Comparison of ENCODE assay signal across 10 cellular contexts in the genomic region with DNA sequence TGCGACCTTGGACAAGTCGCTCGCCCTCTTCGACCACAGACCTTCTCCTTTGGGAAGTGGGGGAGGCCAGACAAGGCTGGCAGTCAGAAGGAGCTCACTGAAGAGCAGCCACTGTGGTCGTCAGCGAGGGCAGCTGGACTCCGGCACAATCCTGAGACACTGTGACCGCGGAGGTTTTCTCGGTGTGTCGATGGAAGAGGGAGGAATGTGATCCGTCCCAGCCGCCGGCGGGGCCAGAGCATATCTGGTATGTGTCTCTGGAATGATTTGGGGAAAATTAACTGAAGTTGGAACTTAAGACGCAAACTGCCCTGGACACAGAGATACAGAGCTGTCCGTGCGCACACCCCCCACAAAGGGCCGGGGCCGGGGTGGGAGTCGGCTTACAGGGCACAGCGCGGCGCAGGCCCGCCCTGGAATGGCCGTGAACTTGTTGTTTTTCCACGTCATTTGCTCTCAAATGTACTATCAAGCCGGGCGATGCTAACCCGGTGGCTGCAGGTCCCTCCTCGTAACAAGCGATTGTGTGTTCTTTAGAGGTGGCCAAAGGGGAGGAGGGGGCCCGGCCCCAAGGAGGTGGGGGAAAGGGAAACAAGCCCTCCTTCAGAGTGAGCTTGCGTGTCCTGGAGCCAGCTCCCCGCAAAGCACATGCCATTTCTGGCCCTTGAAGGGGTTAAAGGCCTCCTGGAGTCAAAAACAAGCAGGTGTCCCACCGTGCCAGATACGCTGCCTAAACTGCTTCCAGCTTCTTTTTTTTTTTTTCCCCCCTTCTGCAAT. TPM values are rescaled to one million over a fixed set of nuclear protein-coding genes. Genes with fewer than 3 reads are reported as not detected.
DNase-seq lines count a peak whose midpoint lies in the region; ATAC-seq and TF ChIP-seq lines count a peak whose summit lies in the region.
"Had no signal": no experiment of that assay in that cellular context is flagged by ENCODE, and none has a peak within 500 bp of the region (broad histone marks: within the 10 kb centered on the region; RNA-seq: fewer than 3 reads in every experiment).

No MANE protein-coding gene starts in this region.

- H3K9me3 Mint-ChIP-seq in CD4-positive, alpha-beta T cell, result no peaks in the 10 kb centered on the region
- H3K9me3 Mint-ChIP-seq: activated naive CD8-positive, alpha-beta T cell treated with anti-CD3 and anti-CD28 coated beads for 36 hours had no signal

- H3K4me1 ChIP-seq in IMR-90 (ENCODE audit: control insufficient read depth, insufficient read depth, low read length) (peaks cover 4% of the 10 kb centered on the region; the same call in 1 of the 2 replicates), skeletal muscle tissue (ENCODE audit: control insufficient read depth in 3 of 3, insufficient read depth in 3 of 3, low read length in 3 of 3) (peaks cover 9 to 12% (median 10%) of the 10 kb centered on the region in 3 donors)
- H3K4me1 ChIP-seq: HAP-1 had no signal

- H3K4me3 Mint-ChIP-seq in CD4-positive, alpha-beta T cell, result no peak overlapping the region
- H3K4me3 Mint-ChIP-seq: activated naive CD8-positive, alpha-beta T cell treated with anti-CD3 and anti-CD28 coated beads for 36 hours had no signal

- H3K36me3 ChIP-seq in IMR-90 (ENCODE audit: control insufficient read depth, insufficient read depth, low read length), result no peaks in the 10 kb centered on the region
- no peaks in the 10 kb centered on the region for H3K36me3 ChIP-seq in kidney epithelial cell (ENCODE audit: control insufficient read depth, insufficient read depth, low read length)
- H3K36me3 ChIP-seq in skeletal muscle tissue (ENCODE audit: control insufficient read depth in 3 of 3, insufficient read depth in 3 of 3, low read length in 3 of 3), result no peaks in the 10 kb centered on the region
- H3K36me3 ChIP-seq: HAP-1 had no signal

- peak overlapping the region; percentile 66 for H2AK9ac ChIP-seq in IMR-90 (replicated peaks; ENCODE audit: low read depth, low read length, poor library complexity)

- TF ChIP-seq CTCF in IMR-90 (conservative IDR thresholded peaks at IDR 0.05; ENCODE audit: low read depth, low read length), result no peak
- no peak for TF ChIP-seq CTCF in cardiac fibroblast (IDR thresholded peaks at IDR 0.05; ENCODE audit: low read depth, low read length)
- TF ChIP-seq CTCF in kidney epithelial cell (IDR thresholded peaks at IDR 0.05; ENCODE audit: insufficient read depth, low read length, poor library complexity, severe bottlenecking), result no peak
- no peak for TF ChIP-seq CTCF in CD4-positive, alpha-beta T cell (IDR thresholded peaks at IDR 0.05)

- DNase-seq in IMR-90, result peak; percentile 39
- peak; percentile 37 to 51 for DNase-seq in cardiac fibroblast (ENCODE audit: low read depth in 2 of 2)
- DNase-seq in kidney epithelial cell (ENCODE audit: low read depth), result no peak
- DNase-seq in NCI-H345 treated with DMSO at 0.1 percent for 48 hours (lab: John Stamatoyannopoulos, UW; ENCODE audit: unreplicated experiment), result no peak
- DNase-seq in C1 segment of cervical spinal cord (lab: John Stamatoyannopoulos, UW), result no peak
- no peak for DNase-seq in activated gamma-delta T cell (lab: John Stamatoyannopoulos, UW)
- DNase-seq in CD4-positive, alpha-beta T cell, result no peak
- DNase-seq: activated naive CD8-positive, alpha-beta T cell treated with anti-CD3 and anti-CD28 coated beads for 36 hours had no signal

- no peak overlapping the region for H2AK5ac ChIP-seq in IMR-90 (ENCODE audit: low read depth, low read length)

- peak; percentile 78 for ATAC-seq in IMR-90 (ENCODE audit: low read depth)
- no peak for ATAC-seq in CD4-positive, alpha-beta T cell (ENCODE audit: poor library complexity)

- no peak overlapping the region for H2BK20ac ChIP-seq in IMR-90 (ENCODE audit: low read depth, low read length)

- H3K56ac ChIP-seq in IMR-90 (ENCODE audit: extremely low read depth, insufficient read depth, low read length), result no peak overlapping the region

- peaks cover 8% of the 10 kb centered on the region for H3K27me3 Mint-ChIP-seq in CD4-positive, alpha-beta T cell

- in situ Hi-C loops in IMR-90 (cut with MboI; ENCODE audit: low sequenced_read_pairs), result no loop called here

- no peak overlapping the region for H2BK15ac ChIP-seq in IMR-90 (ENCODE audit: low read depth, low read length)

- no peak overlapping the region for H4K5ac ChIP-seq in IMR-90 (ENCODE audit: low read depth, low read length)

- peak overlapping the region; percentile 30 for H3K4ac ChIP-seq in IMR-90 (ENCODE audit: low read depth, low read length)

- H2AFZ ChIP-seq in IMR-90 (replicated peaks; ENCODE audit: low read length, poor library complexity), result peak overlapping the region; percentile 88

- 47% methylated on average over 3 of the region's 37 CpGs; no CpG with 5 or more reads in 1 of the 2 experiments for WGBS in IMR-90 (ENCODE audit: extremely low coverage in 2 of 2, insufficient read length in 1 of 2), 2 experiments

- CTCF ChIA-PET in IMR-90 (lab: Yijun Ruan, JAX), result interaction anchor here (0.7 kb wide), 1 partner anchor 52 kb away, joined by 3 read pairs; no protein-coding TSS in a partner anchor
- CTCF ChIA-PET in CD4-positive, alpha-beta T cell (lab: Charles Lee), result no interaction called here

- H3K27ac ChIP-seq in IMR-90 (ENCODE audit: insufficient read depth, low read length) (no peak overlapping the region), skeletal muscle tissue (ENCODE audit: low read depth, low read length) (peak overlapping the region; percentile 47)
- H3K27ac ChIP-seq in CD4-positive, alpha-beta T cell (ENCODE audit: low read depth, low read length), result no peak overlapping the region

- no peak overlapping the region for H3K18ac ChIP-seq in IMR-90 (ENCODE audit: low read depth, low read length)

- H2BK120ac ChIP-seq in IMR-90 (ENCODE audit: low read depth, low read length), result peak overlapping the region; percentile 65; the same call in 1 of the 2 replicates

- H3K4me3 ChIP-seq in IMR-90 (ENCODE audit: insufficient read depth, low read depth, low read length), result no peak overlapping the region
- H3K4me3 ChIP-seq in cardiac fibroblast (replicated peaks in 1 of 2; ENCODE audit: low read depth in 2 of 2, low read length in 2 of 2), result peak overlapping the region in 1 of 2 donors; percentile 24
- H3K4me3 ChIP-seq in kidney epithelial cell (ENCODE audit: low read depth, low read length), result peak overlapping the region; percentile 19
- H3K4me3 ChIP-seq in skeletal muscle tissue (ENCODE audit: low read length in 3 of 3), result peak overlapping the region; percentile 49 to 73 (median 65)
- H3K4me3 ChIP-seq: HAP-1 had no signal

- no peak overlapping the region for H4K91ac ChIP-seq in IMR-90 (ENCODE audit: insufficient read depth, low read depth, low read length)

- H3K14ac ChIP-seq in IMR-90 (replicated peaks; ENCODE audit: low read depth, low read length), result peak overlapping the region; percentile 55; the same call in 1 of the 2 replicates

- no peaks in the 10 kb centered on the region for H3K9me3 ChIP-seq in IMR-90 (ENCODE audit: control insufficient read depth, insufficient read depth, low read length)
- no peaks in the 10 kb centered on the region for H3K9me3 ChIP-seq in skeletal muscle tissue (ENCODE audit: control insufficient read depth in 3 of 3, low read length in 3 of 3)
- no peaks in the 10 kb centered on the region for H3K9me3 ChIP-seq in CD4-positive, alpha-beta T cell (ENCODE audit: control insufficient read depth, low read length)
- H3K9me3 ChIP-seq: HAP-1 had no signal

- no peaks in the 10 kb centered on the region for H3K9me1 ChIP-seq in IMR-90 (ENCODE audit: insufficient read depth, low read length)

- H3K9ac ChIP-seq in IMR-90 (ENCODE audit: low read depth, low read length) (no peak overlapping the region), skeletal muscle tissue (ENCODE audit: low read depth in 1 of 3, low read length in 3 of 3) (peak overlapping the region; percentile 77 to 86 (median 79))

- no peak for TF ChIP-seq RAD21 in IMR-90 (IDR thresholded peaks at IDR 0.05; ENCODE audit: low read length)

- no peak overlapping the region for H3K23ac ChIP-seq in IMR-90 (ENCODE audit: low read depth, low read length)

- H3K27me3 ChIP-seq in IMR-90 (ENCODE audit: control insufficient read depth, insufficient read depth, low read length) (peaks cover 7% of the 10 kb centered on the region; the same call in 1 of the 2 replicates), kidney epithelial cell (ENCODE audit: control insufficient read depth, insufficient read depth, low read length) (peaks cover 25% of the 10 kb centered on the region), skeletal muscle tissue (ENCODE audit: control insufficient read depth in 3 of 3, insufficient read depth in 3 of 3, low read length in 3 of 3) (peaks cover 0 to 3% (median 0%) of the 10 kb centered on the region in 3 donors)
- H3K27me3 ChIP-seq in CD4-positive, alpha-beta T cell (ENCODE audit: control insufficient read depth, insufficient read depth, low read length), result no peaks in the 10 kb centered on the region

- H4K8ac ChIP-seq in IMR-90 (ENCODE audit: low read depth in 2 of 2, low read length in 2 of 2), result peak overlapping the region in 1 of 2 experiments; percentile 42; a peak in 1 of 4 replicates

- H3K36me3 Mint-ChIP-seq in CD4-positive, alpha-beta T cell (ENCODE audit: low read depth), result no peaks in the 10 kb centered on the region
- H3K36me3 Mint-ChIP-seq: activated naive CD8-positive, alpha-beta T cell treated with anti-CD3 and anti-CD28 coated beads for 36 hours had no signal

- no peaks in the 10 kb centered on the region for H3K4me1 Mint-ChIP-seq in CD4-positive, alpha-beta T cell (ENCODE audit: low read depth)
- H3K4me1 Mint-ChIP-seq: activated naive CD8-positive, alpha-beta T cell treated with anti-CD3 and anti-CD28 coated beads for 36 hours had no signal

- H2BK5ac ChIP-seq in IMR-90 (ENCODE audit: low read depth, low read length, poor library complexity, severe bottlenecking), result no peak overlapping the region

- no peaks in the 10 kb centered on the region for H3K79me1 ChIP-seq in IMR-90 (ENCODE audit: low read depth in 1 of 2, low read length in 2 of 2)

- TF ChIP-seq POLR2A in IMR-90 (IDR thresholded peaks at IDR 0.05; ENCODE audit: low read depth, low read length), result no peak

- H3K4me2 ChIP-seq in IMR-90 (ENCODE audit: low read depth, low read length), result peak overlapping the region; percentile 11; the same call in 1 of the 2 replicates

- H3K27ac Mint-ChIP-seq in CD4-positive, alpha-beta T cell, result no peak overlapping the region
- H3K27ac Mint-ChIP-seq: activated naive CD8-positive, alpha-beta T cell treated with anti-CD3 and anti-CD28 coated beads for 36 hours had no signal

- intact Hi-C loops in IMR-90 (cut with micrococcal nuclease), result no loop called here
- intact Hi-C loops in CD4-positive, alpha-beta T cell (cut with DNase I, micrococcal nuclease), result no loop called here

- no peaks in the 10 kb centered on the region; the same call in 1 of the 2 replicates for H4K20me1 ChIP-seq in IMR-90 (ENCODE audit: insufficient read depth, low read length)

- POLR2A ChIA-PET in IMR-90 (lab: Charles Lee; ENCODE audit: unreplicated experiment), result no interaction called here
- POLR2A ChIA-PET in CD4-positive, alpha-beta T cell (lab: Charles Lee), result no interaction called here

- dilution Hi-C loops in IMR-90 (cut with HindIII; ENCODE audit: low sequenced_read_pairs, unreplicated experiment), result no loop called here

- no TSS peak for BruUV-seq in IMR-90 (replicated peaks; lab: Mats Ljungman, UMichigan)

RNA-seq across cellular contexts. Expression of a gene that starts 0.4 kb away (rescaled TPM):
- total RNA-seq in IMR-90 (2012; rRNA removed) (not detected in 2 replicates), kidney epithelial cell (not detected in 2 replicates), skeletal muscle tissue (0.52 TPM)
- 0.02 and 0.04 TPM in 2 replicates for polyA plus RNA-seq in IMR-90 (2012; rRNA removed)
- 0.01 and 0.04 TPM in 2 replicates for polyA plus RNA-seq in IMR-90 (2012; cell fraction: cytosol; rRNA removed)
- 0.11 and 0.16 TPM in 2 replicates for polyA plus RNA-seq in IMR-90 (2012; cell fraction: nucleus; rRNA removed; ENCODE audit: low replicate concordance)
- not detected for total RNA-seq in CD4-positive, alpha-beta T cell
- total RNA-seq: activated naive CD8-positive, alpha-beta T cell treated with anti-CD3 and anti-CD28 coated beads for 36 hours had no signal

RNA-seq across cellular contexts. Expression of a gene that starts 31.2 kb away (rescaled TPM):
- total RNA-seq in IMR-90 (2012; rRNA removed) (4.3 and 6.1 TPM in 2 replicates), kidney epithelial cell (11.4 and 12.6 TPM in 2 replicates), skeletal muscle tissue (27.1 TPM)
- polyA plus RNA-seq in IMR-90 (2012; rRNA removed), result 9.0 and 9.2 TPM in 2 replicates
- 8.7 and 11.5 TPM in 2 replicates for polyA plus RNA-seq in IMR-90 (2012; cell fraction: cytosol; rRNA removed)
- 10.3 and 26.9 TPM in 2 replicates for polyA plus RNA-seq in IMR-90 (2012; cell fraction: nucleus; rRNA removed; ENCODE audit: low replicate concordance)
- 100 to 1,000 TPM; 419 to 449 TPM for total RNA-seq in CD4-positive, alpha-beta T cell

Comparison
In these comparisons a context has a peak if more than half of its experiments do, and no peak if none do; other contexts are left out.
1. DNase-seq: peak in IMR-90 (single experiment) and cardiac fibroblast (2 of 2); none in kidney epithelial cell (single experiment), NCI-H345 treated with DMSO at 0.1 percent for 48 hours (single experiment), C1 segment of cervical spinal cord (0 of 14), activated gamma-delta T cell (single experiment) and CD4-positive, alpha-beta T cell (0 of 10).
2. RNA of a gene that starts 31.2 kb away (total RNA-seq): 419 to 449 TPM in CD4-positive, alpha-beta T cell; 27.1 TPM in skeletal muscle tissue (single experiment), 11.4 to 12.6 TPM in kidney epithelial cell and 4.3 to 6.1 TPM in IMR-90; every median in the first group is over 10 times any median in the second.